In the genomic region with DNA sequence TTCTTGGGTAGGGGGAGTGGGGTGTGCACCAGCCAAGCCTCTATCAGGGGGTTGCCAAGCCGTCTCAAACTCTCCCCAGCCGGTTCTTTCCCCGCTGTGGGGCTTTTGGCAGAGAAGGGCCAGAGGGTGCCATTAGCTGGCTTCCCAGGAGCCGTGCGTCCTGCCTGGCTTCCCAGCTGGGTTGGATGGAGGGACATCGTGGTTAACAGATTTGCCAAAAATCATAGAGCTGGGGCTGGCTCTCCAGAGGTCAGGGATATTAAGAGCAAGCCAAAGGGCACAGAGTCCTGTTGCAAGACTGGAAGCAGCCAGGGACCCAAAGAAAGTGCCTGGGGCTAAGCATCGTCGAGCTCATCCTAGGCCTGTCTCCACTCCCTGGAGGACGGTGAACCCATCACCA, we compare ENCODE assay signal across 17 cellular contexts.
DNase-seq lines count a peak whose midpoint lies in the region; ATAC-seq and TF ChIP-seq lines count a peak whose summit lies in the region.
"Had no signal": no experiment of that assay in that cellular context is flagged by ENCODE, and none has a peak within 500 bp of the region (broad histone marks: within the 10 kb centered on the region; RNA-seq: fewer than 3 reads in every experiment).

No MANE protein-coding gene starts in this region.

- WGBS in adrenal gland, 4 donors = 88 to 96% (median 94%) methylated on average over 5 to 9 of the region's 9 CpGs

- H3K9me3 ChIP-seq in BLaER1 = peaks cover 6% of the 10 kb centered on the region; the same call in 1 of the 2 replicates
- H3K9me3 ChIP-seq in OCI-LY7 (ENCODE audit: low read length) = peaks cover 12% of the 10 kb centered on the region
- no peaks in the 10 kb centered on the region for H3K9me3 ChIP-seq in mucosa of rectum (ENCODE audit: control insufficient read depth in 2 of 2, low read length in 2 of 2)
- H3K9me3 ChIP-seq in adrenal gland (replicated peaks in 1 of 3) = no peaks in the 10 kb centered on the region
- H3K9me3 ChIP-seq: HAP-1 had no signal

- H3K4me2 ChIP-seq in BLaER1 (peak overlapping the region; percentile 79; the same call in 1 of the 2 replicates), OCI-LY7 (ENCODE audit: low read length) (0 out of 2 replicates have a peak overlapping the region, but pooled peaks have one; percentile 77)

- no peaks in the 10 kb centered on the region for H3K79me2 ChIP-seq in OCI-LY7 (ENCODE audit: insufficient read depth, low read depth, low read length)

- H3K4me1 ChIP-seq in BLaER1 (peaks cover 22% of the 10 kb centered on the region), OCI-LY7 (ENCODE audit: insufficient read depth, low read length, poor library complexity, severe bottlenecking) (peaks cover 64% of the 10 kb centered on the region), mucosa of rectum (ENCODE audit: control insufficient read depth in 2 of 2, insufficient read depth in 2 of 2, low read length in 2 of 2) (peaks cover 43 to 52% of the 10 kb centered on the region in 2 donors), adrenal gland (replicated peaks in 1 of 2) (no peaks in the 10 kb centered on the region)
- H3K4me1 ChIP-seq: HAP-1 had no signal

- no peaks in the 10 kb centered on the region for H3K9me2 ChIP-seq in OCI-LY7 (ENCODE audit: insufficient read depth, low read length)

- DNase-seq in OCI-LY7 (ENCODE audit: low spot score) (no peak), left lobe of liver (ENCODE audit: low spot score) (peak; percentile 78), adrenal gland (no peak), NCI-H748 (lab: John Stamatoyannopoulos, UW; ENCODE audit: unreplicated experiment) (no peak), NOMO-1 (lab: John Stamatoyannopoulos, UW; ENCODE audit: unreplicated experiment in 2 of 2) (no peak)
- DNase-seq: 8988T; C1 segment of cervical spinal cord; CD4-positive, CD25-positive, alpha-beta regulatory T cell; CD8-positive, alpha-beta memory T cell; COR-L47; DMS 273 treated with DMSO at 0.1 percent for 48 hours; DMS53; DND-41; GM23248 had no signal

- H3K27me3 ChIP-seq in BLaER1 (no peaks in the 10 kb centered on the region), mucosa of rectum (ENCODE audit: control insufficient read depth in 2 of 2, insufficient read depth in 2 of 2, low read length in 2 of 2) (peaks cover 0 to 1% of the 10 kb centered on the region in 2 donors), adrenal gland (peaks cover 3% of the 10 kb centered on the region)

- POLR2A ChIA-PET in OCI-LY7 (lab: Charles Lee) = interaction anchor here (0.5 to 1.4 kb wide), 2 partner anchors 25 to 76 kb away, joined by 4 read pairs; no protein-coding TSS in a partner anchor

- no peak overlapping the region for H3K4me3 ChIP-seq in BLaER1
- H3K4me3 ChIP-seq in OCI-LY7 (ENCODE audit: low read depth, low read length, poor library complexity, severe bottlenecking) = no peak overlapping the region
- no peak overlapping the region for H3K4me3 ChIP-seq in mucosa of rectum (ENCODE audit: low read length in 2 of 2)
- H3K4me3 ChIP-seq in adrenal gland = no peak overlapping the region
- H3K4me3 ChIP-seq: GM23248, HAP-1 had no signal

- H3K9ac ChIP-seq in BLaER1 (no peak overlapping the region), mucosa of rectum (ENCODE audit: low read depth in 1 of 2, low read length in 2 of 2) (no peak overlapping the region)
- H3K9ac ChIP-seq: GM23248 had no signal

- H2AFZ ChIP-seq in OCI-LY7 (ENCODE audit: low read length) = no peak overlapping the region
- H2AFZ ChIP-seq: GM23248 had no signal

- BruUV-seq in OCI-LY7 (replicated peaks; lab: Mats Ljungman, UMichigan) = no TSS peak

- intact Hi-C loops in OCI-LY7 (cut with micrococcal nuclease; ENCODE audit: unreplicated experiment) = no loop called here
- intact Hi-C loops in adrenal gland (cut with DNase I) = no loop called here

- no peak for TF ChIP-seq POLR2A in adrenal gland (IDR thresholded peaks at IDR 0.05)

- H3K27ac ChIP-seq in BLaER1 (no peak overlapping the region), OCI-LY7 (ENCODE audit: low read depth, low read length, poor library complexity, severe bottlenecking) (no peak overlapping the region), mucosa of rectum (ENCODE audit: low read depth in 2 of 2, low read length in 2 of 2) (peak overlapping the region; percentile 16 to 26), adrenal gland (no peak overlapping the region)
- H3K27ac ChIP-seq: GM23248 had no signal

- peak; percentile 56 for ATAC-seq in left lobe of liver

- no peak for TF ChIP-seq CTCF in OCI-LY7 (conservative IDR thresholded peaks at IDR 0.05; ENCODE audit: low read length)
- TF ChIP-seq CTCF in adrenal gland (IDR thresholded peaks at IDR 0.05) = no peak

- CTCF ChIA-PET in OCI-LY7 (lab: Charles Lee; ENCODE audit: unreplicated experiment) = interaction anchor here (1.1 kb wide), 1 partner anchor 16 kb away, joined by 4 read pairs; no protein-coding TSS in a partner anchor

- H3K36me3 ChIP-seq in BLaER1 (no peaks in the 10 kb centered on the region), OCI-LY7 (ENCODE audit: insufficient read depth, low read length) (no peaks in the 10 kb centered on the region; the same call in 1 of the 2 replicates), mucosa of rectum (ENCODE audit: control insufficient read depth in 2 of 2, insufficient read depth in 2 of 2, low read length in 2 of 2) (no peaks in the 10 kb centered on the region), adrenal gland (replicated peaks in 1 of 2) (no peaks in the 10 kb centered on the region)
- H3K36me3 ChIP-seq: HAP-1 had no signal

- no peaks in the 10 kb centered on the region for H4K20me1 ChIP-seq in BLaER1
- H4K20me1 ChIP-seq in OCI-LY7 (ENCODE audit: insufficient read depth, low read length) = no peaks in the 10 kb centered on the region

Comparison
In these comparisons a context has a peak if more than half of its experiments do, and no peak if none do; other contexts are left out.
1. H3K27ac ChIP-seq: peak in mucosa of rectum (2 of 2); none in BLaER1 (single experiment), OCI-LY7 (single experiment) and adrenal gland (0 of 5).